Comparison of ENCODE assay signal across 8 cellular contexts in genomic region chr2:88691339-88692183, GRCh38. TPM values are rescaled to one million over a fixed set of nuclear protein-coding genes. Genes with fewer than 3 reads are reported as not detected.
A peak's percentile ranks its signal among the peaks of the same experiment; 100 is the strongest.
DNase-seq lines count a peak whose midpoint lies in the region; ATAC-seq, FAIRE-seq and TF ChIP-seq lines count a peak whose summit lies in the region.

TSS of gene RPIA (plus strand) at chr2:88691673. CDS start at chr2:88691699, 26 bp downstream.

- peak within 1 kb of the TSS; percentile 55 for H3K4me3 ChIP-seq in RWPE2 (ENCODE audit: severe bottlenecking)

- peak; percentile 90 for DNase-seq in H54 (ENCODE audit: insufficient read length, low spot score)
- DNase-seq in LoVo (ENCODE audit: low spot score) = peak; percentile 98
- DNase-seq in RWPE2 (ENCODE audit: low spot score) = peak; percentile 98
- DNase-seq in activated T-helper 2 cell treated with anti-CD3 and anti-CD28 coated beads, Interferon-gamma antibody, Interleukin-2, Interleukin-4, amounts not matched to agents 10 μg/mL and 5 μg/mL and 100 μg/mL, durations not matched to agents 14 hours and 24 hours and 36 hours (ENCODE audit: low spot score) = peak; percentile 98
- peak; percentile 98 for DNase-seq in fibroblast of peridontal ligament (ENCODE audit: extremely low read depth)
- DNase-seq in natural killer cell treated with Interleukin-12 subunit alpha and Interleukin-12 subunit beta and Interleukin-15 and Interleukin-18, amount 100 ng/mL, for 72 hours (ENCODE audit: low spot score) = peak; percentile 99
- DNase-seq in stimulated activated naive CD8-positive, alpha-beta T cell treated with anti-CD3 and anti-CD28 coated beads, Interleukin-15, Interleukin-2, amounts not matched to agents 100 U/mL and 50 U/mL, for 24 hours = peak; percentile 99

- TF ChIP-seq POLR2A in H54 (IDR thresholded peaks at IDR 0.05; ENCODE audit: low read depth, low read length) = peak; percentile 45; the same call in 1 of the 2 replicates

- H3K9me3 ChIP-seq in ES-I3 (ENCODE audit: control insufficient read depth, insufficient read depth, low read length) (no peaks in the 10 kb centered on the region; the same call in 1 of the 2 replicates), RWPE2 (ENCODE audit: severe bottlenecking) (no peaks in the 10 kb centered on the region)

- H3K36me3 ChIP-seq in ES-I3 (ENCODE audit: insufficient read depth, low read length) (no peaks in the 10 kb centered on the region), RWPE2 (ENCODE audit: low read depth) (no peaks in the 10 kb centered on the region)

- H3K36me3 Mint-ChIP-seq in activated T-helper 2 cell treated with anti-CD3 and anti-CD28 coated beads, Interferon-gamma antibody, Interleukin-2, Interleukin-4, amounts not matched to agents 10 μg/mL and 5 μg/mL and 100 μg/mL, durations not matched to agents 14 hours and 24 hours and 36 hours (ENCODE audit: low read depth) = no peaks in the 10 kb centered on the region
- H3K36me3 Mint-ChIP-seq in natural killer cell treated with Interleukin-12 subunit alpha and Interleukin-12 subunit beta and Interleukin-15 and Interleukin-18, amount 100 ng/mL, for 72 hours = peaks cover 4% of the 10 kb centered on the region

- H3K27me3 Mint-ChIP-seq in activated T-helper 2 cell treated with anti-CD3 and anti-CD28 coated beads, Interferon-gamma antibody, Interleukin-2, Interleukin-4, amounts not matched to agents 10 μg/mL and 5 μg/mL and 100 μg/mL, durations not matched to agents 14 hours and 24 hours and 36 hours (ENCODE audit: low read depth) = no peaks in the 10 kb centered on the region
- no peaks in the 10 kb centered on the region for H3K27me3 Mint-ChIP-seq in natural killer cell treated with Interleukin-12 subunit alpha and Interleukin-12 subunit beta and Interleukin-15 and Interleukin-18, amount 100 ng/mL, for 72 hours

- intact Hi-C loops in activated T-helper 2 cell treated with anti-CD3 and anti-CD28 coated beads, Interferon-gamma antibody, Interleukin-2, Interleukin-4, amounts not matched to agents 10 μg/mL and 5 μg/mL and 100 μg/mL, durations not matched to agents 14 hours and 24 hours and 36 hours (cut with micrococcal nuclease) = loop anchor here (1.0 to 10.0 kb wide), 3 partner anchors 64 to 497 kb away; partner anchors contain the start of gene EIF2AK3

- H3K27me3 ChIP-seq in RWPE2 (ENCODE audit: insufficient read depth, poor library complexity, severe bottlenecking) = no peaks in the 10 kb centered on the region

- H3K4me3 Mint-ChIP-seq in activated T-helper 2 cell treated with anti-CD3 and anti-CD28 coated beads, Interferon-gamma antibody, Interleukin-2, Interleukin-4, amounts not matched to agents 10 μg/mL and 5 μg/mL and 100 μg/mL, durations not matched to agents 14 hours and 24 hours and 36 hours (ENCODE audit: low read depth) = peak within 1 kb of the TSS; percentile 86
- peak within 1 kb of the TSS; percentile 96 for H3K4me3 Mint-ChIP-seq in natural killer cell treated with Interleukin-12 subunit alpha and Interleukin-12 subunit beta and Interleukin-15 and Interleukin-18, amount 100 ng/mL, for 72 hours

- FAIRE-seq in H54 (lab: Jason Lieb, UNC) = peak; percentile 75

- H3K4me1 ChIP-seq in ES-I3 (ENCODE audit: insufficient read depth, low read length) (no peaks in the 10 kb centered on the region), RWPE2 (ENCODE audit: insufficient read depth, poor library complexity, severe bottlenecking) (peaks cover 4% of the 10 kb centered on the region)

- H3K27ac Mint-ChIP-seq in activated T-helper 2 cell treated with anti-CD3 and anti-CD28 coated beads, Interferon-gamma antibody, Interleukin-2, Interleukin-4, amounts not matched to agents 10 μg/mL and 5 μg/mL and 100 μg/mL, durations not matched to agents 14 hours and 24 hours and 36 hours = peak within 1 kb of the TSS; percentile 92
- peak within 1 kb of the TSS; percentile 75 to 92 for H3K27ac Mint-ChIP-seq in natural killer cell treated with Interleukin-12 subunit alpha and Interleukin-12 subunit beta and Interleukin-15 and Interleukin-18, amount 100 ng/mL, for 72 hours

- peak within 1 kb of the TSS; percentile 17 for H3K27ac ChIP-seq in RWPE2 (ENCODE audit: poor library complexity, severe bottlenecking)

- peak within 1 kb of the TSS; percentile 99 for H3K9ac ChIP-seq in ES-I3 (ENCODE audit: low read depth, low read length)

- peak; percentile 94 for ATAC-seq in RWPE2 (ENCODE audit: low read depth)
- ATAC-seq in natural killer cell treated with Interleukin-12 subunit alpha and Interleukin-12 subunit beta and Interleukin-15 and Interleukin-18, amount 100 ng/mL, for 72 hours = peak; percentile 99
- ATAC-seq in stimulated activated naive CD8-positive, alpha-beta T cell treated with anti-CD3 and anti-CD28 coated beads, Interleukin-15, Interleukin-2, amounts not matched to agents 100 U/mL and 50 U/mL, for 24 hours = peak; percentile 98

- peaks cover 4% of the 10 kb centered on the region for H3K9me3 Mint-ChIP-seq in activated T-helper 2 cell treated with anti-CD3 and anti-CD28 coated beads, Interferon-gamma antibody, Interleukin-2, Interleukin-4, amounts not matched to agents 10 μg/mL and 5 μg/mL and 100 μg/mL, durations not matched to agents 14 hours and 24 hours and 36 hours
- H3K9me3 Mint-ChIP-seq in natural killer cell treated with Interleukin-12 subunit alpha and Interleukin-12 subunit beta and Interleukin-15 and Interleukin-18, amount 100 ng/mL, for 72 hours = no peaks in the 10 kb centered on the region

- peak; percentile 64 for TF ChIP-seq CTCF in RWPE2 (IDR thresholded peaks at IDR 0.05; ENCODE audit: poor library complexity, severe bottlenecking)

- peaks cover 28% of the 10 kb centered on the region for H3K4me1 Mint-ChIP-seq in activated T-helper 2 cell treated with anti-CD3 and anti-CD28 coated beads, Interferon-gamma antibody, Interleukin-2, Interleukin-4, amounts not matched to agents 10 μg/mL and 5 μg/mL and 100 μg/mL, durations not matched to agents 14 hours and 24 hours and 36 hours (ENCODE audit: low read depth)
- H3K4me1 Mint-ChIP-seq in natural killer cell treated with Interleukin-12 subunit alpha and Interleukin-12 subunit beta and Interleukin-15 and Interleukin-18, amount 100 ng/mL, for 72 hours (ENCODE audit: low read depth in 2 of 2) = peaks cover 33 to 34% of the 10 kb centered on the region in 2 donors

RNA-seq across cellular contexts. Expression of gene RPIA, which starts in this region (rescaled TPM):
- 67.1 and 68.4 TPM in 2 replicates for total RNA-seq in activated T-helper 2 cell treated with anti-CD3 and anti-CD28 coated beads, Interferon-gamma antibody, Interleukin-2, Interleukin-4, amounts not matched to agents 10 μg/mL and 5 μg/mL and 100 μg/mL, durations not matched to agents 14 hours and 24 hours and 36 hours
- 10 to 100 TPM; 44.6 to 53.5 TPM for total RNA-seq in natural killer cell treated with Interleukin-12 subunit alpha and Interleukin-12 subunit beta and Interleukin-15 and Interleukin-18, amount 100 ng/mL, for 72 hours

Comparison
In these comparisons a context has a peak if more than half of its experiments do, and no peak if none do; other contexts are left out.
1. Peak in every context shown above with its lines: DNase-seq, ATAC-seq, H3K4me3 ChIP-seq and H3K27ac ChIP-seq.